Comparison of ENCODE assay signal across 18 cellular contexts in genomic region chr3:170428095-170428494, GRCh38. TPM values are rescaled to one million over a fixed set of nuclear protein-coding genes. Genes with fewer than 3 reads are reported as not detected.
DNase-seq lines count a peak whose midpoint lies in the region; ATAC-seq and TF ChIP-seq lines count a peak whose summit lies in the region.
"Had no signal": no experiment of that assay in that cellular context is flagged by ENCODE, and none has a peak within 500 bp of the region (broad histone marks: within the 10 kb centered on the region; RNA-seq: fewer than 3 reads in every experiment).

No MANE protein-coding gene starts in this region.

- no peak overlapping the region for H2AFZ ChIP-seq in MM.1S (ENCODE audit: low read length)

- no peak overlapping the region for H3K9ac ChIP-seq in BLaER1 treated with 17β-estradiol and CSF1 and Interleukin-3, amounts not matched to agents 10 nM and 100 nM
- H3K9ac ChIP-seq in MM.1S (ENCODE audit: low read length) = no peak overlapping the region

- no peaks in the 10 kb centered on the region for H3K36me3 ChIP-seq in BLaER1 treated with 17β-estradiol and CSF1 and Interleukin-3, amounts not matched to agents 10 nM and 100 nM
- no peaks in the 10 kb centered on the region for H3K36me3 ChIP-seq in MM.1S (replicated peaks; ENCODE audit: insufficient read depth, low read length)
- no peaks in the 10 kb centered on the region for H3K36me3 ChIP-seq in naive thymus-derived CD4-positive, alpha-beta T cell (ENCODE audit: control insufficient read depth in 2 of 3, insufficient read depth in 3 of 3, low read length in 3 of 3)
- H3K36me3 ChIP-seq: BE2C, Peyer's patch had no signal

- peak overlapping the region in 1 of 10 donors; percentile 7 for H3K4me3 Mint-ChIP-seq in naive thymus-derived CD4-positive, alpha-beta T cell
- H3K4me3 Mint-ChIP-seq: CD4-positive, alpha-beta T cell had no signal

- no peaks in the 10 kb centered on the region for H3K9me2 ChIP-seq in MM.1S (replicated peaks; ENCODE audit: insufficient read depth, low read length)

- CTCF ChIA-PET in naive thymus-derived CD4-positive, alpha-beta T cell (lab: Charles Lee) = interaction anchor here (0.7 kb wide), 1 partner anchor 683 kb away, joined by 3 read pairs; no protein-coding TSS in a partner anchor

- H3K9me3 Mint-ChIP-seq in naive thymus-derived CD4-positive, alpha-beta T cell = peaks cover 0 to 5% (median 0%) of the 10 kb centered on the region in 11 donors
- H3K9me3 Mint-ChIP-seq: CD4-positive, alpha-beta T cell had no signal

- POLR2A ChIA-PET in naive thymus-derived CD4-positive, alpha-beta T cell (lab: Charles Lee) = no interaction called here

- H3K4me1 ChIP-seq in BLaER1 treated with 17β-estradiol and CSF1 and Interleukin-3, amounts not matched to agents 10 nM and 100 nM = peaks cover 19 to 27% (median 21%) of the 10 kb centered on the region in 10 experiments
- H3K4me1 ChIP-seq in MM.1S (ENCODE audit: low read length) = peaks cover 16% of the 10 kb centered on the region
- peaks cover 0 to 6% of the 10 kb centered on the region in 2 donors for H3K4me1 ChIP-seq in naive thymus-derived CD4-positive, alpha-beta T cell (ENCODE audit: control insufficient read depth in 2 of 2, insufficient read depth in 2 of 2, low read length in 2 of 2)
- H3K4me1 ChIP-seq: Caco-2, Peyer's patch had no signal

- H4K20me1 ChIP-seq in BLaER1 treated with 17β-estradiol and CSF1 and Interleukin-3, amounts not matched to agents 10 nM and 100 nM = no peaks in the 10 kb centered on the region
- no peaks in the 10 kb centered on the region for H4K20me1 ChIP-seq in MM.1S (ENCODE audit: insufficient read depth, low read length)

- peaks cover 0 to 20% (median 9%) of the 10 kb centered on the region in 5 donors for H3K27me3 Mint-ChIP-seq in naive thymus-derived CD4-positive, alpha-beta T cell

- no peak for TF ChIP-seq CTCF in MM.1S (IDR thresholded peaks at IDR 0.05; ENCODE audit: low read length)

- ATAC-seq in naive thymus-derived CD4-positive, alpha-beta T cell = no peak
- no peak for ATAC-seq in HG03469 (IDR thresholded peaks at IDR 0.05; ENCODE audit: unreplicated experiment)

- DNase-seq in MM.1S (no peak), substantia nigra (lab: John Stamatoyannopoulos, UW) (no peak)
- no peak for DNase-seq in naive thymus-derived CD4-positive, alpha-beta T cell
- DNase-seq in activated CD4-positive, alpha-beta T cell treated with anti-CD3 and anti-CD28 coated beads, Interleukin-2, amount 50 U/mL, for 4 hours = no peak
- DNase-seq: BE2C; Caco-2; CD4-positive, alpha-beta T cell; KG1; NCI-H1105 treated with DMSO at 0.1 percent for 48 hours; NCI-H2029 treated with DMSO at 0.1 percent for 48 hours; NCI-H226; NCI-H524; NCI-H774; Peyer's patch had no signal

- no peaks in the 10 kb centered on the region for H3K27me3 ChIP-seq in BLaER1 treated with 17β-estradiol and CSF1 and Interleukin-3, amounts not matched to agents 10 nM and 100 nM
- peaks cover 10% of the 10 kb centered on the region; the same call in 1 of the 2 replicates for H3K27me3 ChIP-seq in MM.1S (replicated peaks; ENCODE audit: insufficient read depth, low read length)
- no peaks in the 10 kb centered on the region for H3K27me3 ChIP-seq in naive thymus-derived CD4-positive, alpha-beta T cell (ENCODE audit: control insufficient read depth in 2 of 2, insufficient read depth in 2 of 2, low read length in 2 of 2)
- H3K27me3 ChIP-seq: BE2C, Peyer's patch had no signal

- H3K27ac ChIP-seq in BLaER1 treated with 17β-estradiol and CSF1 and Interleukin-3, amounts not matched to agents 10 nM and 100 nM = no peak overlapping the region
- H3K27ac ChIP-seq in MM.1S (ENCODE audit: low read length) (no peak overlapping the region), cingulate gyrus (ENCODE audit: low read depth, low read length) (peak overlapping the region; percentile 29), substantia nigra (ENCODE audit: low read depth, low read length, poor library complexity, severe bottlenecking) (peak overlapping the region; percentile 54)
- no peak overlapping the region for H3K27ac ChIP-seq in naive thymus-derived CD4-positive, alpha-beta T cell (ENCODE audit: low read depth, low read length)
- H3K27ac ChIP-seq: Peyer's patch had no signal

- peak overlapping the region in 8 of 11 experiments; percentile 19 to 69 (median 37); a peak in 11 of 22 replicates for H3K4me2 ChIP-seq in BLaER1 treated with 17β-estradiol and CSF1 and Interleukin-3, amounts not matched to agents 10 nM and 100 nM
- peak overlapping the region; percentile 10; the same call in 1 of the 2 replicates for H3K4me2 ChIP-seq in MM.1S (ENCODE audit: low read depth, low read length)

- no peak overlapping the region for H3K4me3 ChIP-seq in BLaER1 treated with 17β-estradiol and CSF1 and Interleukin-3, amounts not matched to agents 10 nM and 100 nM
- H3K4me3 ChIP-seq in MM.1S (ENCODE audit: low read length) = no peak overlapping the region
- no peak overlapping the region for H3K4me3 ChIP-seq in naive thymus-derived CD4-positive, alpha-beta T cell (ENCODE audit: low read length)
- H3K4me3 ChIP-seq: Peyer's patch had no signal

- no peak overlapping the region for H3K27ac Mint-ChIP-seq in naive thymus-derived CD4-positive, alpha-beta T cell
- H3K27ac Mint-ChIP-seq: CD4-positive, alpha-beta T cell had no signal

- peaks cover 0 to 9% (median 4%) of the 10 kb centered on the region in 5 donors for H3K36me3 Mint-ChIP-seq in naive thymus-derived CD4-positive, alpha-beta T cell

- H3K79me2 ChIP-seq in MM.1S (ENCODE audit: low read length) = no peaks in the 10 kb centered on the region

- intact Hi-C loops in naive thymus-derived CD4-positive, alpha-beta T cell (cut with micrococcal nuclease) = no loop called here

- no peaks in the 10 kb centered on the region for H3F3A ChIP-seq in MM.1S (ENCODE audit: insufficient read depth, low read length)

- peaks cover 0 to 22% (median 17%) of the 10 kb centered on the region in 7 donors for H3K4me1 Mint-ChIP-seq in naive thymus-derived CD4-positive, alpha-beta T cell

- no peaks in the 10 kb centered on the region for H3K9me3 ChIP-seq in BLaER1 treated with 17β-estradiol and CSF1 and Interleukin-3, amounts not matched to agents 10 nM and 100 nM (replicated peaks in 1 of 11)
- H3K9me3 ChIP-seq in MM.1S (replicated peaks; ENCODE audit: insufficient read depth, low read length) = no peaks in the 10 kb centered on the region
- no peaks in the 10 kb centered on the region for H3K9me3 ChIP-seq in naive thymus-derived CD4-positive, alpha-beta T cell (ENCODE audit: control insufficient read depth in 2 of 3, low read length in 3 of 3)
- H3K9me3 ChIP-seq: BE2C, Caco-2, Peyer's patch had no signal

RNA-seq across cellular contexts. Expression of gene CLDN11, which starts 9.4 kb away (rescaled TPM):
- total RNA-seq in naive thymus-derived CD4-positive, alpha-beta T cell = not detected
- not detected for polyA plus RNA-seq in naive thymus-derived CD4-positive, alpha-beta T cell
- total RNA-seq: A673; CD4-positive, alpha-beta T cell had no signal

Comparison
In these comparisons a context has a peak if more than half of its experiments do, and no peak if none do; other contexts are left out.
1. H3K27ac ChIP-seq: peak in cingulate gyrus (single experiment) and substantia nigra (single experiment); none in BLaER1 treated with 17β-estradiol and CSF1 and Interleukin-3, amounts not matched to agents 10 nM and 100 nM (0 of 11), MM.1S (single experiment) and naive thymus-derived CD4-positive, alpha-beta T cell (single experiment).